Comparison of ENCODE assay signal across 27 cellular contexts in the genomic region with DNA sequence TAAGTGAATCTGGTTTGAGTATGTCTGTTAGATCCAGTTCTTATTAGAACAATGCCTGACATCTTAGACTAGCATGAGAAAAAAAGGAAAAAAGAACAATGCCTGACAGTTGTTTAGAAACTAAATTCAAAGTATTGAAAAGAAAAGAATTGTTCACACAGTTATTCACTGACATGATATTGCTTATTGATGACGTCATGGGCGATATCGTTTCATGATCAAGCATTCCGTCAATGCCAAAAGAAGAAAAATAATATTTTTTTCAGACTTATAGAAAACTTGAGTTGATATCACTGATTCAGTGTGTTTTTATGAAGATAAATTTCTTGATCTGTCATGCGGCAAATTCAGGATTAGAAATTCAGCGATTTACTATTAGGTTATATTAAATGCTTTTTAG.
"Had no signal": no experiment of that assay in that cellular context is flagged by ENCODE, and none has a peak within 500 bp of the region (broad histone marks: within the 10 kb centered on the region; RNA-seq: fewer than 3 reads in every experiment).

No MANE protein-coding gene starts in this region.

- DNase-seq: stimulated activated CD4-positive, alpha-beta T cell treated with anti-CD3 and anti-CD28 coated beads, Interleukin-2, amount 100 ng/mL, for 48 hours; stimulated activated CD4-positive, alpha-beta T cell treated with anti-CD3 and anti-CD28 coated beads, Interleukin-4, amount 100 ng/mL, for 1 hour; stimulated activated CD4-positive, alpha-beta T cell treated with anti-CD3 and anti-CD28 coated beads, Interleukin-4, amount 100 ng/mL, for 24 hours; stimulated activated CD4-positive, alpha-beta T cell treated with anti-CD3 and anti-CD28 coated beads, Interleukin-4, amount 100 ng/mL, for 4 hours; stimulated activated CD8-positive, alpha-beta memory T cell treated with anti-CD3 and anti-CD28 coated beads, Interleukin-4, amount 100 ng/mL, for 48 hours; stimulated activated naive B cell treated with anti-CD40 and anti-IgM and Interleukin-4, amounts not matched to agents 10 μg/mL and 1 μg/mL and 100 μg/mL, for 72 hours; stimulated activated naive CD4-positive, alpha-beta T cell; stimulated activated naive CD4-positive, alpha-beta T cell treated with Interleukin-2 at 50 U/mL for 16 hours; stimulated activated naive CD8-positive, alpha-beta T cell treated with anti-CD3 and anti-CD28 coated beads, Interleukin-15, amount 100 ng/mL, for 72 hours; stimulated activated naive CD8-positive, alpha-beta T cell treated with anti-CD3 and anti-CD28 coated beads, Interleukin-15, Interleukin-2, amounts not matched to agents 100 U/mL and 50 U/mL, for 24 hours; stomach; substantia nigra; testis; thyroid gland; tibial artery; transverse colon; trophoblast cell; upper lobe of left lung; upper lobe of right lung; uterus had no signal

- H3K27ac ChIP-seq: stomach, suprapubic skin, testis, thoracic aorta, thyroid gland, tibial artery, tibial nerve, transverse colon, upper lobe of left lung, upper lobe of right lung, uterus, vagina had no signal

- H3K36me3 ChIP-seq: stomach, suprapubic skin, thoracic aorta, thyroid gland, tibial artery, tibial nerve, transverse colon, upper lobe of left lung, upper lobe of right lung, uterus, vagina had no signal

- H3K27me3 ChIP-seq: stomach, suprapubic skin, testis, thyroid gland, tibial artery, tibial nerve, transverse colon, upper lobe of left lung, upper lobe of right lung, uterus, vagina had no signal

- H3K4me1 ChIP-seq: stomach, suprapubic skin, testis, tibial artery, tibial nerve, transverse colon, upper lobe of left lung, upper lobe of right lung, uterus, vagina had no signal

- ATAC-seq: stimulated activated effector memory CD8-positive, alpha-beta T cell treated with anti-CD3 and anti-CD28 coated beads, Interleukin-12 subunit alpha, Interleukin-12 subunit beta, amount 100 ng/mL, for 72 hours; stimulated activated memory B cell treated with anti-CD40 and anti-IgM and Interleukin-4, amounts not matched to agents 10 μg/mL and 1 μg/mL and 100 μg/mL, for 72 hours; stimulated activated naive B cell treated with anti-CD40 and anti-IgM and Interleukin-4, amounts not matched to agents 10 μg/mL and 1 μg/mL and 100 μg/mL, for 72 hours; stimulated activated naive CD8-positive, alpha-beta T cell treated with anti-CD3 and anti-CD28 coated beads, Interleukin-15, amount 100 ng/mL, for 72 hours; stimulated activated naive CD8-positive, alpha-beta T cell treated with anti-CD3 and anti-CD28 coated beads, Interleukin-15, Interleukin-2, amounts not matched to agents 100 U/mL and 50 U/mL, for 24 hours; upper lobe of right lung had no signal

- H3K9me3 ChIP-seq: stomach, suprapubic skin, testis, thyroid gland, upper lobe of left lung, upper lobe of right lung, vagina had no signal

- FAIRE-seq: urothelium cell line had no signal

- H3K4me3 ChIP-seq: stomach, suprapubic skin, testis, thoracic aorta, thyroid gland, tibial artery, tibial nerve, transverse colon, upper lobe of left lung, upper lobe of right lung, uterus, vagina had no signal
